Comparison of ENCODE assay signal across 2 cellular contexts in genomic region chr2:131153529-131153928, GRCh38.
TF ChIP-seq lines count a peak whose summit lies in the region.

No MANE protein-coding gene starts in this region.

TF ChIP-seq in HCT116, 20 proteins besides CTCF, POLR2A, EP300 and RAD21:
- no peak for TF ChIP-seq EZH2 (IDR thresholded peaks at IDR 0.05)
- no peak for TF ChIP-seq MAX (IDR thresholded peaks at IDR 0.05)
- no peak for TF ChIP-seq SIN3A (IDR thresholded peaks at IDR 0.05; ENCODE audit: low read depth)
- no peak for TF ChIP-seq ELF1 (IDR thresholded peaks at IDR 0.05; ENCODE audit: borderline replicate concordance, low read depth)
- no peak for TF ChIP-seq JUND (IDR thresholded peaks at IDR 0.05)

TF ChIP-seq in H1, 55 proteins besides CTCF, POLR2A, EP300 and RAD21:
- TF ChIP-seq GABPA (IDR thresholded peaks at IDR 0.05; ENCODE audit: borderline replicate concordance, insufficient read depth, low read length): no peak
